In the genomic region with DNA sequence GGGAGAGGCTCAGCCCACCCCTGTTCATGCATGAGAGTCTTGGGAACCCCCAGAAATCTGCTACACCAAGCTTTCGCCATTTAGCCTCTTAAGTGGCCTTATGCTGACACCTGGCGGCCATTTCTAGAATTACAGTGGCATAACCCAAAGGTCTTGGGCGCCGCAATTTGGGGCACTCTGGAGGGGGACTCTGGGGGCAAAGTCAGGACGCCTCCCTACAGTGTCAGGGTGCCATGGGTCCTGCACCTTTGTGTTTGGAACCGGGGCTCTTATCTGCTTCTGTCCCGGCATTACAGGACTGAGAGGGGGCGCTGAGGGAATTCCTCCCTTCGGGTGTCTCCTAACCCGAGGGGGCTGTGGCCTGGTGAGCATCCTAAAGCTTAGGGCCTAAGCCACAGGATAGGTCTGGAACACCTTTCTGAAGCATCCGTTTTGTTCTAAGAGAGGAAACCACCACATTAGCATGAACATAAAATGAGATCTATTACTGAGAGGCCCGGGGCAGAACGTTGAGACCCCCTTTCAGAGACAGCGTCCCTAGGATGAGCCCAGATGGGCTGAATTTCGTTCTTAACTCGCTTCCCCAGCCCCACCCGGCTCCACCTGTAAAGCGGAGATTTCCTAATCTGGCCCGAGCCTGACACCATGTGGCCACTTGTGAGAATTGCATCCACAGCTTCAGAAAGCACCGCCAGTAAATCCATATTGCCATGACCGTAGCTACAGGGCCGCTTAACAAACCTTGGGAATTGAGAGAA, we compare ENCODE assay signal across 8 cellular contexts. TPM values are rescaled to one million over a fixed set of nuclear protein-coding genes. Genes with fewer than 3 reads are reported as not detected.
DNase-seq lines count a peak whose midpoint lies in the region; ATAC-seq and TF ChIP-seq lines count a peak whose summit lies in the region.

No MANE protein-coding gene starts in this region.

- no peaks in the 10 kb centered on the region for H3K9me2 ChIP-seq in MM.1S (replicated peaks; ENCODE audit: insufficient read depth, low read length)
- no peaks in the 10 kb centered on the region for H3K9me2 ChIP-seq in SK-N-SH

- TF ChIP-seq POLR2A in tibial nerve (IDR thresholded peaks at IDR 0.05), result no peak

- no peaks in the 10 kb centered on the region for H3K36me3 Mint-ChIP-seq in activated naive CD4-positive, alpha-beta T cell treated with anti-CD3 and anti-CD28 coated beads for 36 hours (ENCODE audit: low read depth)

- H3K27me3 Mint-ChIP-seq in activated naive CD4-positive, alpha-beta T cell treated with anti-CD3 and anti-CD28 coated beads for 36 hours (ENCODE audit: low read depth), result peaks cover 33% of the 10 kb centered on the region

- H3K4me1 ChIP-seq in MM.1S (ENCODE audit: low read length), result no peaks in the 10 kb centered on the region
- peaks cover 0 to 21% of the 10 kb centered on the region in 2 experiments; a peak in 1 of 4 replicates for H3K4me1 ChIP-seq in SK-N-SH (ENCODE audit: control insufficient read depth in 1 of 2, insufficient read depth in 2 of 2, low read depth in 1 of 2, low read length in 1 of 2)
- peaks cover 9% of the 10 kb centered on the region for H3K4me1 ChIP-seq in parathyroid adenoma
- H3K4me1 ChIP-seq in tibial nerve, result peaks cover 0 to 10% (median 5%) of the 10 kb centered on the region in 4 donors

- intact Hi-C loops in activated naive CD4-positive, alpha-beta T cell treated with anti-CD3 and anti-CD28 coated beads for 36 hours (cut with micrococcal nuclease), result loop anchor here (1.0 to 5.0 kb wide), 3 partner anchors 269 to 459 kb away; no protein-coding TSS in a partner anchor

- WGBS in SK-N-SH (ENCODE audit: low lambda C conversion rate), result 4% methylated on average over 15 of the region's 22 CpGs
- 1 to 5% methylated on average over 18 to 21 of the region's 22 CpGs for WGBS in tibial nerve, 2 donors

- H4K20me1 ChIP-seq in MM.1S (ENCODE audit: insufficient read depth, low read length) (no peaks in the 10 kb centered on the region), SK-N-SH (ENCODE audit: insufficient read depth) (0 out of 2 replicates have a peak, but pooled peaks cover 3% of the 10 kb centered on the region)

- H3K9me3 ChIP-seq in MM.1S (replicated peaks; ENCODE audit: insufficient read depth, low read length), result no peaks in the 10 kb centered on the region
- no peaks in the 10 kb centered on the region for H3K9me3 ChIP-seq in SK-N-SH
- H3K9me3 ChIP-seq in parathyroid adenoma (ENCODE audit: control insufficient read depth, low read length), result no peaks in the 10 kb centered on the region
- H3K9me3 ChIP-seq in tibial nerve, result no peaks in the 10 kb centered on the region

- POLR2A ChIA-PET in SK-N-SH (lab: Yijun Ruan, JAX), result interaction anchor here (1.0 to 2.2 kb wide), 5 partner anchors 196 to 498 kb away, joined by 4 to 11 read pairs (median 7); no protein-coding TSS in a partner anchor

- H3K9ac ChIP-seq in MM.1S (ENCODE audit: low read length), result no peak overlapping the region
- no peak overlapping the region for H3K9ac ChIP-seq in SK-N-SH
- no peak overlapping the region for H3K9ac ChIP-seq in parathyroid adenoma

- DNase-seq in EH (ENCODE audit: low read depth), result peak; percentile 71
- peak; percentile 79 for DNase-seq in MM.1S
- peak; percentile 90 for DNase-seq in SK-N-SH
- peak; percentile 88 for DNase-seq in activated naive CD4-positive, alpha-beta T cell treated with anti-CD3 and anti-CD28 coated beads for 36 hours
- peak; percentile 54 for DNase-seq in globus pallidus (ENCODE audit: low spot score)
- peak; percentile 66 to 80 for DNase-seq in tibial nerve (ENCODE audit: low spot score in 2 of 2)

- H3K4me1 Mint-ChIP-seq in activated naive CD4-positive, alpha-beta T cell treated with anti-CD3 and anti-CD28 coated beads for 36 hours (ENCODE audit: low read depth), result peaks cover 5% of the 10 kb centered on the region

- H3K27me3 ChIP-seq in MM.1S (replicated peaks; ENCODE audit: insufficient read depth, low read length) (peaks cover 87% of the 10 kb centered on the region), SK-N-SH (ENCODE audit: insufficient read depth) (peaks cover 28% of the 10 kb centered on the region), parathyroid adenoma (ENCODE audit: control insufficient read depth, insufficient read depth, low read length) (no peaks in the 10 kb centered on the region), tibial nerve (peaks cover 2 to 46% of the 10 kb centered on the region in 2 donors)

- H3K4me2 ChIP-seq in MM.1S (ENCODE audit: low read depth, low read length) (peak overlapping the region; percentile 46; the same call in 1 of the 2 replicates), SK-N-SH (peak overlapping the region; percentile 25; the same call in 1 of the 2 replicates), parathyroid adenoma (ENCODE audit: low read length) (peak overlapping the region; percentile 28)

- no peak for TF ChIP-seq EP300 in SK-N-SH (IDR thresholded peaks at IDR 0.05; ENCODE audit: borderline replicate concordance in 1 of 2, low read depth in 1 of 2, low read length in 1 of 2)
- no peak for TF ChIP-seq EP300 in tibial nerve (IDR thresholded peaks at IDR 0.05)

- no peaks in the 10 kb centered on the region for H3K79me2 ChIP-seq in MM.1S (ENCODE audit: low read length)
- H3K79me2 ChIP-seq in SK-N-SH (ENCODE audit: insufficient read depth), result no peaks in the 10 kb centered on the region
- no peaks in the 10 kb centered on the region for H3K79me2 ChIP-seq in parathyroid adenoma

- H3K27ac ChIP-seq in MM.1S (ENCODE audit: low read length), result no peak overlapping the region
- H3K27ac ChIP-seq in SK-N-SH (ENCODE audit: low read depth in 2 of 2, low read length in 1 of 2), result peak overlapping the region in 1 of 2 experiments; percentile 4; a peak in 1 of 4 replicates
- H3K27ac ChIP-seq in parathyroid adenoma, result no peak overlapping the region
- peak overlapping the region in 1 of 4 donors; percentile 10 for H3K27ac ChIP-seq in tibial nerve

- H2AFZ ChIP-seq in MM.1S (ENCODE audit: low read length) (no peak overlapping the region), SK-N-SH (ENCODE audit: low read depth) (no peak overlapping the region), parathyroid adenoma (peak overlapping the region; percentile 46)

- H3K27ac Mint-ChIP-seq in activated naive CD4-positive, alpha-beta T cell treated with anti-CD3 and anti-CD28 coated beads for 36 hours, result no peak overlapping the region

- H3K36me3 ChIP-seq in MM.1S (replicated peaks; ENCODE audit: insufficient read depth, low read length) (no peaks in the 10 kb centered on the region), SK-N-SH (replicated peaks in 1 of 2; ENCODE audit: control insufficient read depth in 1 of 2, insufficient read depth in 2 of 2, low read length in 1 of 2) (no peaks in the 10 kb centered on the region), parathyroid adenoma (ENCODE audit: control insufficient read depth, insufficient read depth, low read length) (no peaks in the 10 kb centered on the region), tibial nerve (no peaks in the 10 kb centered on the region)

- no peaks in the 10 kb centered on the region for H3F3A ChIP-seq in MM.1S (ENCODE audit: insufficient read depth, low read length)
- no peaks in the 10 kb centered on the region for H3F3A ChIP-seq in SK-N-SH (replicated peaks; ENCODE audit: insufficient read depth)

- no peak overlapping the region for H3K4me3 Mint-ChIP-seq in activated naive CD4-positive, alpha-beta T cell treated with anti-CD3 and anti-CD28 coated beads for 36 hours

- TF ChIP-seq CTCF in MM.1S (IDR thresholded peaks at IDR 0.05; ENCODE audit: low read length), result peak; percentile 72
- TF ChIP-seq CTCF in SK-N-SH (IDR thresholded peaks at IDR 0.05), result peak; percentile 70
- peak; percentile 67 for TF ChIP-seq CTCF in parathyroid adenoma (IDR thresholded peaks at IDR 0.05)
- TF ChIP-seq CTCF in tibial nerve (IDR thresholded peaks at IDR 0.05), result peak; percentile 66 to 93 (median 86)

- ATAC-seq in HG03378 (IDR thresholded peaks at IDR 0.05; ENCODE audit: unreplicated experiment), result no peak

- H3K9me3 Mint-ChIP-seq in activated naive CD4-positive, alpha-beta T cell treated with anti-CD3 and anti-CD28 coated beads for 36 hours, result no peaks in the 10 kb centered on the region

- CTCF ChIA-PET in SK-N-SH (lab: Yijun Ruan, JAX), result interaction anchor here (0.6 to 25.3 kb wide), 98 partner anchors 8 to 578 kb away, joined by 3 to 1098 read pairs (median 6); a partner anchor contains a TSS
- CTCF ChIA-PET in activated naive CD4-positive, alpha-beta T cell treated with anti-CD3 and anti-CD28 coated beads for 36 hours (lab: Charles Lee), result interaction anchor here (0.7 to 12.5 kb wide), 39 partner anchors 9 to 499 kb away, joined by 3 to 370 read pairs (median 4); a partner anchor contains a TSS

- H3K4me3 ChIP-seq in MM.1S (ENCODE audit: low read length) (no peak overlapping the region), SK-N-SH (ENCODE audit: low read depth in 2 of 2, low read length in 1 of 2) (peak overlapping the region in 1 of 2 experiments; percentile 5; a peak in 1 of 4 replicates), parathyroid adenoma (ENCODE audit: low read depth, low read length) (no peak overlapping the region), tibial nerve (peak overlapping the region in 2 of 4 donors; percentile 3 to 11)

- peak; percentile 85 for TF ChIP-seq RAD21 in SK-N-SH (IDR thresholded peaks at IDR 0.05; ENCODE audit: low read length)

TF ChIP-seq in SK-N-SH, 30 proteins besides CTCF, POLR2A, EP300 and RAD21:
- TF ChIP-seq SMC3 (IDR thresholded peaks at IDR 0.05; ENCODE audit: low read depth, low read length) (peak; percentile 81), FOSL2 (IDR thresholded peaks at IDR 0.05; ENCODE audit: borderline replicate concordance, low read depth) (no peak), TEAD4 (IDR thresholded peaks at IDR 0.05; ENCODE audit: borderline replicate concordance, insufficient read depth) (no peak), YY1 (IDR thresholded peaks at IDR 0.05; ENCODE audit: low read depth) (no peak)

RNA-seq across cellular contexts. Expression of a gene that starts 9.3 kb away (rescaled TPM):
- not detected in 2 replicates for polyA plus RNA-seq in SK-N-SH (2012; rRNA removed)
- not detected in 2 replicates for polyA plus RNA-seq in SK-N-SH (2012; cell fraction: cytosol; rRNA removed)
- not detected in 2 replicates for polyA plus RNA-seq in SK-N-SH (2012; cell fraction: nucleus; rRNA removed)
- total RNA-seq in activated naive CD4-positive, alpha-beta T cell treated with anti-CD3 and anti-CD28 coated beads for 36 hours, result not detected
- total RNA-seq in tibial nerve, result 1 to 10 TPM in 1 of 4 donors, not detected in 3; 1.8 TPM

RNA-seq across cellular contexts. Expression of a gene that starts 12.5 kb away (rescaled TPM):
- polyA plus RNA-seq in SK-N-SH (2012; rRNA removed), result 0.05 TPM in 1 of 2 replicates, not detected in the other
- polyA plus RNA-seq in SK-N-SH (2012; cell fraction: cytosol; rRNA removed), result 0.03 and 0.04 TPM in 2 replicates
- polyA plus RNA-seq in SK-N-SH (2012; cell fraction: nucleus; rRNA removed), result not detected in 2 replicates
- under 1 TPM; 0.21 to 0.37 TPM for total RNA-seq in activated naive CD4-positive, alpha-beta T cell treated with anti-CD3 and anti-CD28 coated beads for 36 hours
- total RNA-seq in tibial nerve, result 100 to 1,000 TPM; 131 to 246 (median 173) TPM

RNA-seq across cellular contexts. Expression of a gene that starts 19.9 kb away (rescaled TPM):
- not detected in 2 replicates for polyA plus RNA-seq in SK-N-SH (2012; rRNA removed)
- polyA plus RNA-seq in SK-N-SH (2012; cell fraction: cytosol; rRNA removed), result not detected in 2 replicates
- not detected in 2 replicates for polyA plus RNA-seq in SK-N-SH (2012; cell fraction: nucleus; rRNA removed)
- not detected for total RNA-seq in activated naive CD4-positive, alpha-beta T cell treated with anti-CD3 and anti-CD28 coated beads for 36 hours
- total RNA-seq in tibial nerve, result 1 to 10 TPM in 1 of 4 donors, not detected in 3; 1.3 TPM

Comparison
In these comparisons a context has a peak if more than half of its experiments do, and no peak if none do; other contexts are left out.
1. RNA of a gene that starts 12.5 kb away (total RNA-seq): 131 to 246 TPM in tibial nerve; 0.21 to 0.37 TPM in activated naive CD4-positive, alpha-beta T cell treated with anti-CD3 and anti-CD28 coated beads for 36 hours; every median in the first group is over 10 times any median in the second.
2. Peak in every context shown above with its lines, with median percentiles within 50 percentile points of each other: DNase-seq, H3K4me2 ChIP-seq and CTCF ChIP-seq.